In the genomic region with DNA sequence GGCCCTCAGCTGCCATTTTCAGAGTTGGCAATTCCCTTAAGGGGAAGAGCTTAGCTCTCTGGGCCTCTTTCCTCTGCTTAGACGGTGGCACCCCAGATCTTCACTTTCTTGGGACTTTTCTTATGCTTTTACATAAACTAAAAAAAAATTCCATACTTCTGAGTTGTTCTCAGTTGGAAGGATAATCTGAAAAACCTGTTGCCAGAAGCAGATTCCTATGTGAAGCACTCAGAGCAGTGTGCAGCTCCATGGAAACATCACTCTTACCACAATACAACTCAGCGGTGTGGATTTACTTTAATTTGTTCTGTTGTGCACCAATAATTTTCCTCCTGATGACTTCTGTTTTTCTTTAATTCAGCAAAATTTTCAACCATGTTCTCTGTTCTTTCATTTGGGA, we compare ENCODE assay signal across 22 cellular contexts. TPM values are rescaled to one million over a fixed set of nuclear protein-coding genes. Genes with fewer than 3 reads are reported as not detected.
DNase-seq lines count a peak whose midpoint lies in the region; ATAC-seq, FAIRE-seq and TF ChIP-seq lines count a peak whose summit lies in the region.
"Had no signal": no experiment of that assay in that cellular context is flagged by ENCODE, and none has a peak within 500 bp of the region (broad histone marks: within the 10 kb centered on the region; RNA-seq: fewer than 3 reads in every experiment).

No MANE protein-coding gene starts in this region.

- intact Hi-C loops in PC-9 (cut with micrococcal nuclease; ENCODE audit: unreplicated experiment) = no loop called here

- H3K4me1 Mint-ChIP-seq in progenitor cell of endocrine pancreas (ENCODE audit: low read depth) = peaks cover 5% of the 10 kb centered on the region
- H3K4me1 Mint-ChIP-seq: activated naive CD8-positive, alpha-beta T cell treated with anti-CD3 and anti-CD28 coated beads for 36 hours had no signal

- BruUV-seq in PC-9 (replicated peaks; lab: Mats Ljungman, UMichigan) = no TSS peak

- CTCF ChIA-PET in PC-9 (lab: Charles Lee) = interaction anchor here (0.7 kb wide), 1 partner anchor 106 kb away, joined by 3 read pairs; no protein-coding TSS in a partner anchor

- peak; percentile 69 for DNase-seq in AG20443 (ENCODE audit: low spot score)
- peak; percentile 38 for DNase-seq in RCC 7860 (ENCODE audit: low spot score)
- peak; percentile 89 for DNase-seq in fibroblast of gingiva (ENCODE audit: low read depth)
- DNase-seq in progenitor cell of endocrine pancreas (ENCODE audit: low spot score, unreplicated experiment) = no peak
- no peak for DNase-seq in PC-9
- no peak for DNase-seq in KG1 (lab: John Stamatoyannopoulos, UW)
- no peak for DNase-seq in RPMI8226
- DNase-seq: activated CD4-positive, alpha-beta T cell treated with anti-CD3 and anti-CD28 coated beads for 4 hours; activated naive CD8-positive, alpha-beta T cell treated with anti-CD3 and anti-CD28 coated beads for 36 hours; DMS153; NCI-H1092 treated with DMSO at 0.1 percent for 48 hours; Right ventricle myocardium superior; stimulated activated CD4-positive, alpha-beta T cell treated with anti-CD3 and anti-CD28 coated beads, Interleukin-2, amount 100 ng/mL, for 48 hours had no signal

- no peaks in the 10 kb centered on the region for H3K27me3 ChIP-seq in PC-9 (ENCODE audit: insufficient read depth, low read depth)
- H3K27me3 ChIP-seq: BLaER1, right atrium auricular region had no signal

- no peak for ATAC-seq in HG02870 (IDR thresholded peaks at IDR 0.05; ENCODE audit: unreplicated experiment)
- ATAC-seq: natural killer cell treated with Interleukin-12 subunit alpha and Interleukin-12 subunit beta and Interleukin-15 and Interleukin-18, amount 100 ng/mL, for 72 hours had no signal

- no peaks in the 10 kb centered on the region for H3K36me3 Mint-ChIP-seq in progenitor cell of endocrine pancreas (ENCODE audit: insufficient read depth)
- H3K36me3 Mint-ChIP-seq: activated naive CD8-positive, alpha-beta T cell treated with anti-CD3 and anti-CD28 coated beads for 36 hours; natural killer cell treated with Interleukin-12 subunit alpha and Interleukin-12 subunit beta and Interleukin-15 and Interleukin-18, amount 100 ng/mL, for 72 hours had no signal

- no peaks in the 10 kb centered on the region for H3F3A ChIP-seq in PC-9 (ENCODE audit: insufficient read depth, low read depth)

- no peaks in the 10 kb centered on the region for H3K9me2 ChIP-seq in PC-9 (ENCODE audit: insufficient read depth)

- H3K9me3 Mint-ChIP-seq in progenitor cell of endocrine pancreas (ENCODE audit: low read depth) = no peaks in the 10 kb centered on the region
- H3K9me3 Mint-ChIP-seq: activated naive CD8-positive, alpha-beta T cell treated with anti-CD3 and anti-CD28 coated beads for 36 hours; T-helper 2 cell treated with Interferon-gamma antibody and Interleukin-4, amounts not matched to agents 5 μg/mL and 100 μg/mL, for 36 hours had no signal

- peak overlapping the region; percentile 77 for H3K27ac Mint-ChIP-seq in progenitor cell of endocrine pancreas
- H3K27ac Mint-ChIP-seq: activated naive CD8-positive, alpha-beta T cell treated with anti-CD3 and anti-CD28 coated beads for 36 hours; natural killer cell treated with Interleukin-12 subunit alpha and Interleukin-12 subunit beta and Interleukin-15 and Interleukin-18, amount 100 ng/mL, for 72 hours; T-helper 2 cell treated with Interferon-gamma antibody and Interleukin-4, amounts not matched to agents 5 μg/mL and 100 μg/mL, for 36 hours had no signal

- POLR2A ChIA-PET in PC-9 (lab: Charles Lee; ENCODE audit: unreplicated experiment) = no interaction called here

- no peaks in the 10 kb centered on the region for H4K20me1 ChIP-seq in PC-9 (ENCODE audit: insufficient read depth)
- H4K20me1 ChIP-seq: BLaER1 had no signal

- no peaks in the 10 kb centered on the region for H3K27me3 Mint-ChIP-seq in progenitor cell of endocrine pancreas
- H3K27me3 Mint-ChIP-seq: activated naive CD8-positive, alpha-beta T cell treated with anti-CD3 and anti-CD28 coated beads for 36 hours; natural killer cell treated with Interleukin-12 subunit alpha and Interleukin-12 subunit beta and Interleukin-15 and Interleukin-18, amount 100 ng/mL, for 72 hours had no signal

- H3K36me3 ChIP-seq in PC-9 (ENCODE audit: low read depth) = no peaks in the 10 kb centered on the region
- H3K36me3 ChIP-seq: BLaER1, right atrium auricular region, thoracic aorta had no signal

- H3K4me3 Mint-ChIP-seq in progenitor cell of endocrine pancreas (ENCODE audit: low read depth) = no peak overlapping the region
- H3K4me3 Mint-ChIP-seq: activated naive CD8-positive, alpha-beta T cell treated with anti-CD3 and anti-CD28 coated beads for 36 hours; natural killer cell treated with Interleukin-12 subunit alpha and Interleukin-12 subunit beta and Interleukin-15 and Interleukin-18, amount 100 ng/mL, for 72 hours; T-helper 2 cell treated with Interferon-gamma antibody and Interleukin-4, amounts not matched to agents 5 μg/mL and 100 μg/mL, for 36 hours had no signal

- TF ChIP-seq CTCF in progenitor cell of endocrine pancreas (IDR thresholded peaks at IDR 0.05; ENCODE audit: unreplicated experiment) (no peak), PC-9 (conservative IDR thresholded peaks at IDR 0.05) (no peak)

- no peak overlapping the region for H3K4me2 ChIP-seq in PC-9
- H3K4me2 ChIP-seq: BLaER1 had no signal

- no peaks in the 10 kb centered on the region for H3K9me3 ChIP-seq in PC-9 (ENCODE audit: insufficient read depth, low read depth)
- H3K9me3 ChIP-seq: BLaER1, right atrium auricular region, thoracic aorta had no signal

- no peak overlapping the region for H3K27ac ChIP-seq in PC-9
- H3K27ac ChIP-seq: BLaER1, right atrium auricular region, thoracic aorta had no signal

- H2AFZ ChIP-seq in PC-9 = no peak overlapping the region

- no peak overlapping the region for H3K4me3 ChIP-seq in PC-9
- H3K4me3 ChIP-seq: BLaER1, right atrium auricular region, thoracic aorta had no signal

- no peak for FAIRE-seq in RCC 7860 (lab: Jason Lieb, UNC)
- FAIRE-seq: colon had no signal

- H3K79me2 ChIP-seq in PC-9 (ENCODE audit: low read depth) = no peaks in the 10 kb centered on the region

- no peaks in the 10 kb centered on the region for H3K4me1 ChIP-seq in PC-9 (replicated peaks; ENCODE audit: insufficient read depth)
- H3K4me1 ChIP-seq: BLaER1, right atrium auricular region had no signal

RNA-seq across cellular contexts. Expression of a gene that starts 44.1 kb away (rescaled TPM):
- total RNA-seq in progenitor cell of endocrine pancreas (not detected in 2 replicates), PC-9 (2021) (not detected in 2 replicates)
- total RNA-seq: activated naive CD8-positive, alpha-beta T cell treated with anti-CD3 and anti-CD28 coated beads for 36 hours; epithelial cell of proximal tubule; lower leg skin; natural killer cell treated with Interleukin-12 subunit alpha and Interleukin-12 subunit beta and Interleukin-15 and Interleukin-18, amount 100 ng/mL, for 72 hours; Right ventricle myocardium superior; thoracic aorta had no signal

Comparison
In these comparisons a context has a peak if more than half of its experiments do, and no peak if none do; other contexts are left out.
1. DNase-seq: peak in AG20443 (single experiment), RCC 7860 (single experiment) and fibroblast of gingiva (single experiment); none in progenitor cell of endocrine pancreas (single experiment), PC-9 (0 of 2), KG1 (single experiment) and RPMI8226 (single experiment).